In the genomic region with DNA sequence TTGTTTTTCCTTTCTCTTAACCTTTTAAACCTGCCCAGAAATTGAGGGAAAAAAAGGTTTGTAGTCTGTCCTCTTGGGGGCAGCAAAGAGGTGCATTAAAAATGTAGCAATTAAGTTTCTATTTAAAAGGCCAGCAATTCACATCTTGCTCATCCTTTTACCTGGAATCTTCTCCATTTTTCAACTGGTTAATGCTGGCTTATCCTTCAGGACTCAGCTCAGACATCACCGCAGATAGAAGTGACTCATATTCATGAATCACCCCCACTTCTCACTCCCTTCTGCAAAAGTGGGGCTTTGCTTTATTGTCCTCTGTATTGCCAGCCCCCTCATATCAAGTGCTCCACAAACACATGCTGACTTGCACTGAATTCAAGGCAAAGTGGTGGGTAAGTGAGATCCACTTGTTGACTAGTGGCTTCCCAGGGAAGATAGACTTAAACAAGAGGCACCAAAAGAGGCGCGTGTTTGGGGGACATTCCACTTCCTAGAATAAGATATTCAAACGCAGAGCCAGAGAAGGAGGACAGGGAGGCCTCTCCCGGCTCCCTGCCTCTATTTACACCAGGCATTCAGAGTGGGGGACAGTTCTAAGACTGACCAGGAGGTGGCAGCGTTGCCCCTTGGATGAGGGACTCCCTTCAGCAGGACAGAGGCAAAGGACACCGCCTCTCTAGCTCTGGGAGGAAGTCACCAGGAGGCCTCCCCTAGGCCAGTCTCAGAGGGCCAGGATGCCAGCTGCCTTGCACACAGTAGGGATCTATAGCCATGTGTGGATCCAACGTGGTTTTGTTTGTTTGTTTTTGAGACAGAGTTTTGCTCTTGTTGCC, we compare ENCODE assay signal across 8 cellular contexts. TPM values are rescaled to one million over a fixed set of nuclear protein-coding genes. Genes with fewer than 3 reads are reported as not detected.
DNase-seq lines count a peak whose midpoint lies in the region; ATAC-seq, FAIRE-seq and TF ChIP-seq lines count a peak whose summit lies in the region.

No MANE protein-coding gene starts in this region.

- H3K4me3 ChIP-seq in keratinocyte (ENCODE audit: control insufficient read depth in 2 of 3, extremely low read depth in 1 of 3, insufficient read depth in 2 of 3, low read depth in 1 of 3, low read length in 3 of 3) = no peak overlapping the region

- ATAC-seq in HG02973 (IDR thresholded peaks at IDR 0.05; ENCODE audit: unreplicated experiment) (peak; percentile 65), activated B cell treated with CpG ODN at 0.5 μM for 24 hours (ENCODE audit: low read depth) (peak; percentile 77)

- H3K9ac ChIP-seq in keratinocyte (ENCODE audit: control insufficient read depth, extremely low read depth, insufficient read depth, low read length) = no peak overlapping the region

- H3K4me2 ChIP-seq in keratinocyte (ENCODE audit: control insufficient read depth, extremely low read depth, insufficient read depth, low read depth, low read length) = peak overlapping the region; percentile 46

- peak overlapping the region; percentile 79 for H3K27ac ChIP-seq in caudate nucleus (ENCODE audit: low read depth, low read length)
- H3K27ac ChIP-seq in keratinocyte (ENCODE audit: control insufficient read depth, insufficient read depth, low read length) = peak overlapping the region; percentile 32

- H2AFZ ChIP-seq in keratinocyte (ENCODE audit: control insufficient read depth, low read length) = peak overlapping the region; percentile 45

- no peaks in the 10 kb centered on the region for H3K27me3 ChIP-seq in keratinocyte (ENCODE audit: control insufficient read depth, extremely low read depth, insufficient read depth, low read length)

- no peaks in the 10 kb centered on the region for H3K79me2 ChIP-seq in keratinocyte (ENCODE audit: control insufficient read depth, insufficient read depth, low read length)

- POLR2A ChIA-PET in activated B cell treated with CpG ODN at 0.5 μM for 24 hours (lab: Charles Lee) = no interaction called here

- dilution Hi-C loops in keratinocyte (cut with MboI; ENCODE audit: extremely low pct_ligation_motif_present, low sequenced_read_pairs) = loop anchor here (25.0 kb wide), 1 partner anchor 503 kb away; a partner anchor contains a TSS

- CTCF ChIA-PET in activated B cell treated with CpG ODN at 0.5 μM for 24 hours (lab: Charles Lee) = interaction anchor here (2.7 kb wide), 1 partner anchor 312 kb away, joined by 18 read pairs; no protein-coding TSS in a partner anchor

- peaks cover 24% of the 10 kb centered on the region for H3K4me1 ChIP-seq in keratinocyte (ENCODE audit: control insufficient read depth, extremely low read depth, insufficient read depth, low read length)

- peaks cover 4% of the 10 kb centered on the region for H3K4me1 Mint-ChIP-seq in activated B cell treated with CpG ODN at 0.5 μM for 24 hours

- H3K9me3 Mint-ChIP-seq in activated B cell treated with CpG ODN at 0.5 μM for 24 hours = no peaks in the 10 kb centered on the region

- no peak overlapping the region for H3K4me3 Mint-ChIP-seq in activated B cell treated with CpG ODN at 0.5 μM for 24 hours

- peak; percentile 85 for FAIRE-seq in keratinocyte (lab: Jason Lieb, UNC)

- no peaks in the 10 kb centered on the region for H4K20me1 ChIP-seq in keratinocyte (ENCODE audit: control insufficient read depth, extremely low read depth, insufficient read depth, low read length)

- no peaks in the 10 kb centered on the region for H3K9me3 ChIP-seq in keratinocyte (ENCODE audit: control insufficient read depth, low read depth, low read length)

- peaks cover 3% of the 10 kb centered on the region for H3K9me1 ChIP-seq in keratinocyte (ENCODE audit: control insufficient read depth, extremely low read depth, insufficient read depth, low read length)

- no peaks in the 10 kb centered on the region for H3K27me3 Mint-ChIP-seq in activated B cell treated with CpG ODN at 0.5 μM for 24 hours

- H3K36me3 Mint-ChIP-seq in activated B cell treated with CpG ODN at 0.5 μM for 24 hours (ENCODE audit: low read depth) = no peaks in the 10 kb centered on the region

- H3K27ac Mint-ChIP-seq in activated B cell treated with CpG ODN at 0.5 μM for 24 hours = no peak overlapping the region

- intact Hi-C loops in activated B cell treated with CpG ODN at 0.5 μM for 24 hours (cut with micrococcal nuclease) = loop anchor here (1.0 to 5.0 kb wide), 3 partner anchors 307 to 698 kb away; a partner anchor contains a TSS

- peak; percentile 65 for DNase-seq in NCI-H2171 treated with DMSO at 0.1 percent for 48 hours (lab: John Stamatoyannopoulos, UW)
- DNase-seq in activated B cell treated with CpG ODN at 0.5 μM for 24 hours = peak; percentile 47
- DNase-seq in caudate nucleus (lab: John Stamatoyannopoulos, UW) = peak in 60 of 61 donors; percentile 2 to 92 (median 73)
- peak; percentile 55 for DNase-seq in keratinocyte (ENCODE audit: low read depth, low spot score)
- peak; percentile 58 to 70 (median 61) for DNase-seq in stimulated activated CD4-positive, alpha-beta T cell treated with anti-CD3 and anti-CD28 coated beads, Interleukin-1b, Interleukin-23, amount 100 ng/mL, for 24 hours (ENCODE audit: low read depth in 4 of 4, low spot score in 1 of 4)
- no peak for DNase-seq in OCI-M2 (lab: John Stamatoyannopoulos, UW; ENCODE audit: unreplicated experiment)

- no peaks in the 10 kb centered on the region for H3K36me3 ChIP-seq in keratinocyte (ENCODE audit: control insufficient read depth in 2 of 2, extremely low read depth in 1 of 2, insufficient read depth in 2 of 2, low read length in 2 of 2)

- peak; percentile 82 for TF ChIP-seq CTCF in GM12873 (IDR thresholded peaks at IDR 0.05; ENCODE audit: insufficient read depth, low read depth, low read length, missing control alignments)
- no peak for TF ChIP-seq CTCF in activated B cell treated with CpG ODN at 0.5 μM for 24 hours (IDR thresholded peaks at IDR 0.05)
- peak; percentile 79 to 93 (median 88) for TF ChIP-seq CTCF in keratinocyte (optimal IDR thresholded peaks at IDR 0.05 in 1 of 3, IDR thresholded peaks at IDR 0.05 in 1 of 3, conservative IDR thresholded peaks at IDR 0.05 in 1 of 3; ENCODE audit: extremely low read depth in 1 of 3, insufficient read depth in 2 of 3, low read length in 3 of 3)

RNA-seq across cellular contexts. Expression of a gene that starts 23.2 kb away (rescaled TPM):
- total RNA-seq in activated B cell treated with CpG ODN at 0.5 μM for 24 hours = not detected in 2 replicates
- polyA plus RNA-seq in keratinocyte = not detected in 3 replicates
- not detected for polyA plus RNA-seq in keratinocyte (2011; ENCODE audit: low read depth)
- polyA plus RNA-seq in keratinocyte (2011; cell fraction: cytosol; rRNA removed) = not detected in 2 replicates
- polyA plus RNA-seq in keratinocyte (2011; cell fraction: nucleus; rRNA removed) = not detected in 2 replicates
- not detected in 2 replicates for polyA plus RNA-seq in keratinocyte (2012; ENCODE audit: low replicate concordance)
- polyA minus RNA-seq in keratinocyte = not detected in 3 replicates
- polyA minus RNA-seq in keratinocyte (2011; cell fraction: cytosol; rRNA and poly(A)+ RNA removed) = not detected
- not detected in 2 replicates for polyA minus RNA-seq in keratinocyte (2011; cell fraction: nucleus; rRNA and poly(A)+ RNA removed)
